1 cellular context compared by ENCODE assay signal in genomic region chr1:244864253-244865027, GRCh38.
A peak's percentile ranks its signal among the peaks of the same experiment; 100 is the strongest.
TF ChIP-seq lines count a peak whose summit lies in the region.

TSS of gene HNRNPU (minus strand) at chr1:244864543. CDS start at chr1:244864307, 236 bp downstream.

TF ChIP-seq in HepG2, 621 proteins besides CTCF, POLR2A, EP300 and RAD21 (continued from another document and continues in another):
- TF ChIP-seq KIAA2018 (CRISPR knock-in tag; IDR thresholded peaks at IDR 0.05; ENCODE audit: borderline replicate concordance) (0 out of 2 replicates have a peak, but pooled peaks have one; percentile 34), DDIT3 (CRISPR knock-in tag; IDR thresholded peaks at IDR 0.05) (no peak), ZNF441 (CRISPR knock-in tag; IDR thresholded peaks at IDR 0.05; ENCODE audit: borderline replicate concordance) (no peak), RERE (CRISPR knock-in tag; IDR thresholded peaks at IDR 0.05; ENCODE audit: low read depth) (no peak), TEAD3 (CRISPR knock-in tag; optimal IDR thresholded peaks at IDR 0.05; ENCODE audit: borderline replicate concordance) (peak; percentile 49), FOXP1 (IDR thresholded peaks at IDR 0.05) (no peak), FOXP1 (CRISPR knock-in tag; IDR thresholded peaks at IDR 0.05) (peak; percentile 48; the same call in 1 of the 2 replicates), MXD3 (CRISPR knock-in tag; IDR thresholded peaks at IDR 0.05) (peak; percentile 75), TEAD2 (CRISPR knock-in tag; IDR thresholded peaks at IDR 0.05) (peak; percentile 79; the same call in 1 of the 2 replicates), ZBTB33 (CRISPR knock-in tag; IDR thresholded peaks at IDR 0.05) (peak; percentile 58), ZNF18 (CRISPR knock-in tag; IDR thresholded peaks at IDR 0.05; ENCODE audit: insufficient replicate concordance) (no peak), ZNF589 (CRISPR knock-in tag; conservative IDR thresholded peaks at IDR 0.05) (peak; percentile 79; the same call in 1 of the 2 replicates), CHCHD3 (CRISPR knock-in tag; IDR thresholded peaks at IDR 0.05) (0 out of 2 replicates have a peak, but pooled peaks have one; percentile 64), NR2F1 (CRISPR knock-in tag; IDR thresholded peaks at IDR 0.05) (no peak), MTF2 (CRISPR knock-in tag; IDR thresholded peaks at IDR 0.05; ENCODE audit: borderline replicate concordance) (peak; percentile 49), ZNF781 (CRISPR knock-in tag; IDR thresholded peaks at IDR 0.05; ENCODE audit: borderline replicate concordance, not compliant biosample characterization) (no peak), ZNF740 (CRISPR knock-in tag; IDR thresholded peaks at IDR 0.05) (no peak), ZNF317 (CRISPR knock-in tag; IDR thresholded peaks at IDR 0.05) (peak; percentile 47), ERF (CRISPR knock-in tag; IDR thresholded peaks at IDR 0.05) (peak; percentile 71; the same call in 1 of the 2 replicates), GTF3A (CRISPR knock-in tag; conservative IDR thresholded peaks at IDR 0.05) (no peak), ZNF550 (CRISPR knock-in tag; IDR thresholded peaks at IDR 0.05; ENCODE audit: borderline replicate concordance) (no peak), SRSF9 (IDR thresholded peaks at IDR 0.05; ENCODE audit: borderline replicate concordance, insufficient read depth, low read depth, low read length, poor library complexity, severe bottlenecking) (no peak), XRCC5 (optimal IDR thresholded peaks at IDR 0.05; ENCODE audit: low read length) (no peak), GRHL1 (CRISPR knock-in tag; conservative IDR thresholded peaks at IDR 0.05) (no peak), IRF2 (CRISPR knock-in tag; IDR thresholded peaks at IDR 0.05) (peak; percentile 83), MTERF4 (CRISPR knock-in tag; IDR thresholded peaks at IDR 0.05) (no peak), MZF1 (CRISPR knock-in tag; IDR thresholded peaks at IDR 0.05; ENCODE audit: borderline replicate concordance) (no peak), KAT2B (IDR thresholded peaks at IDR 0.05; ENCODE audit: borderline replicate concordance, low read depth, low read length) (no peak), BRF2 (CRISPR knock-in tag; IDR thresholded peaks at IDR 0.05) (peak; percentile 10; the same call in 1 of the 2 replicates), ZBTB25 (CRISPR knock-in tag; IDR thresholded peaks at IDR 0.05) (peak; percentile 94), ZMYM2 (CRISPR knock-in tag; IDR thresholded peaks at IDR 0.05) (no peak)
